In genomic region chr2:226573158-226573557, GRCh38 we compare ENCODE assay signal across 3 cellular contexts.
"Had no signal": no experiment of that assay in that cellular context is flagged by ENCODE, and none has a peak within 500 bp of the region (broad histone marks: within the 10 kb centered on the region; RNA-seq: fewer than 3 reads in every experiment).

No MANE protein-coding gene starts in this region.

- H3K4me3 ChIP-seq: GM12878 had no signal

- ATAC-seq: GM12878 had no signal

- DNase-seq: GDM1, GF-D8 had no signal
